21 cellular contexts compared by ENCODE assay signal in genomic region chr6:41132254-41132653, GRCh38. TPM values are rescaled to one million over a fixed set of nuclear protein-coding genes. Genes with fewer than 3 reads are reported as not detected.
"Had no signal": no experiment of that assay in that cellular context is flagged by ENCODE, and none has a peak within 500 bp of the region (broad histone marks: within the 10 kb centered on the region; RNA-seq: fewer than 3 reads in every experiment).

No MANE protein-coding gene starts in this region.

- H3K27me3 ChIP-seq: adrenal gland, colonic mucosa, gastrocnemius medialis, heart right ventricle, sigmoid colon, transverse colon had no signal

- ATAC-seq: gastrocnemius medialis, heart right ventricle had no signal

- DNase-seq: activated B cell treated with CpG ODN at 0.5 μM for 24 hours; activated CD4-positive, alpha-beta T cell treated with anti-CD3 and anti-CD28 coated beads, Interleukin-2, amount 10 ng/mL, durations not matched to agents 24 days and 14 days; activated naive CD4-positive, alpha-beta T cell treated with anti-CD3 and anti-CD28 coated beads, Interleukin-2, amount 50 U/mL, for 16 hours; activated T-cell treated with anti-CD3 and anti-CD28 coated beads for 4 hours; adrenal gland; caudate nucleus; colonic mucosa; gastrocnemius medialis; heart right ventricle; kidney; left ventricle myocardium inferior; mesenchymal stem cell; sigmoid colon; stimulated activated CD4-positive, alpha-beta T cell treated with anti-CD3 and anti-CD28 coated beads, Interleukin-2, amount 100 ng/mL, for 24 hours; stimulated activated naive CD4-positive, alpha-beta T cell; substantia nigra; transverse colon had no signal

- H3K4me3 ChIP-seq: adrenal gland, colonic mucosa, gastrocnemius medialis, heart right ventricle, left ventricle myocardium inferior, sigmoid colon, transverse colon had no signal

- H3K36me3 ChIP-seq: adrenal gland, colonic mucosa, transverse colon had no signal

- H3K9me3 ChIP-seq: adrenal gland, colonic mucosa, gastrocnemius medialis, heart right ventricle, left ventricle myocardium inferior, sigmoid colon, transverse colon had no signal

- H3K27ac ChIP-seq: adrenal gland, colonic mucosa, gastrocnemius medialis, heart right ventricle, left ventricle myocardium inferior, sigmoid colon, transverse colon had no signal

RNA-seq across cellular contexts. Expression of gene TREML1, which starts 21.9 kb away (rescaled TPM):
- total RNA-seq: activated B cell treated with CpG ODN at 0.5 μM for 24 hours; activated CD4-positive, alpha-beta T cell treated with anti-CD3 and anti-CD28 coated beads, Interleukin-2, amount 10 ng/mL, durations not matched to agents 24 days and 14 days; activated T-helper 2 cell treated with anti-CD3 and anti-CD28 coated beads, Interferon-gamma antibody, Interleukin-2, Interleukin-4, amounts not matched to agents 10 μg/mL and 5 μg/mL and 100 μg/mL, durations not matched to agents 14 hours and 24 hours and 36 hours; colonic mucosa; endothelial cell of umbilical vein; fibroblast of lung; gastrocnemius medialis; left ventricle myocardium inferior; osteoblast; transverse colon had no signal

RNA-seq across cellular contexts. Expression of gene TREM2, which starts 30.7 kb away (rescaled TPM):
- total RNA-seq: activated B cell treated with CpG ODN at 0.5 μM for 24 hours; activated CD4-positive, alpha-beta T cell treated with anti-CD3 and anti-CD28 coated beads, Interleukin-2, amount 10 ng/mL, durations not matched to agents 24 days and 14 days; activated T-helper 2 cell treated with anti-CD3 and anti-CD28 coated beads, Interferon-gamma antibody, Interleukin-2, Interleukin-4, amounts not matched to agents 10 μg/mL and 5 μg/mL and 100 μg/mL, durations not matched to agents 14 hours and 24 hours and 36 hours; endothelial cell of umbilical vein had no signal
